8 cellular contexts compared by ENCODE assay signal in genomic region chr15:92809064-92809879, GRCh38.
A peak's percentile ranks its signal among the peaks of the same experiment; 100 is the strongest.
DNase-seq lines count a peak whose midpoint lies in the region; ATAC-seq and TF ChIP-seq lines count a peak whose summit lies in the region.

No MANE protein-coding gene starts in this region.

- H3K36me3 ChIP-seq in osteoblast (ENCODE audit: insufficient read depth, low read length) (no peaks in the 10 kb centered on the region), thoracic aorta (no peaks in the 10 kb centered on the region)

- H3K27me3 Mint-ChIP-seq in activated naive CD4-positive, alpha-beta T cell treated with anti-CD3 and anti-CD28 coated beads, Interleukin-2, amount 50 U/mL, for 24 hours: no peaks in the 10 kb centered on the region

- H3K4me2 ChIP-seq in osteoblast (ENCODE audit: insufficient read depth, low read length): peak overlapping the region; percentile 89

- H2AFZ ChIP-seq in osteoblast (ENCODE audit: low read length): peak overlapping the region; percentile 75

- ATAC-seq in HG02588 (IDR thresholded peaks at IDR 0.05; ENCODE audit: unreplicated experiment): peak; percentile 76
- ATAC-seq in thoracic aorta (ENCODE audit: insufficient number of reproducible peaks, low FRiP score, low read depth): peak; percentile 79

- peaks cover 6% of the 10 kb centered on the region for H3K79me2 ChIP-seq in osteoblast (ENCODE audit: insufficient read depth, low read length)

- TF ChIP-seq POLR2A in GM10847 (IDR thresholded peaks at IDR 0.05; ENCODE audit: extremely low read depth, insufficient read length) (peak; percentile 73), NB4 (IDR thresholded peaks at IDR 0.05; ENCODE audit: extremely low read depth, insufficient read length) (peak; percentile 72)

- H3K4me3 Mint-ChIP-seq in activated naive CD4-positive, alpha-beta T cell treated with anti-CD3 and anti-CD28 coated beads, Interleukin-2, amount 50 U/mL, for 24 hours: peak overlapping the region; percentile 87

- peak overlapping the region; percentile 98 for H3K27ac Mint-ChIP-seq in activated naive CD4-positive, alpha-beta T cell treated with anti-CD3 and anti-CD28 coated beads, Interleukin-2, amount 50 U/mL, for 24 hours

- TF ChIP-seq CTCF in NB4 (IDR thresholded peaks at IDR 0.05; ENCODE audit: low read depth, low read length) (peak; percentile 62), osteoblast (IDR thresholded peaks at IDR 0.05; ENCODE audit: extremely low read depth, low read depth, low read length) (peak; percentile 83), thoracic aorta (IDR thresholded peaks at IDR 0.05) (peak; percentile 98)

- H3K27me3 ChIP-seq in osteoblast (ENCODE audit: insufficient read depth, low read length): no peaks in the 10 kb centered on the region
- H3K27me3 ChIP-seq in thoracic aorta (replicated peaks; ENCODE audit: insufficient read depth): no peaks in the 10 kb centered on the region

- H3K9me3 ChIP-seq in osteoblast (ENCODE audit: low read depth, low read length) (no peaks in the 10 kb centered on the region), thoracic aorta (no peaks in the 10 kb centered on the region)

- H3K4me1 ChIP-seq in osteoblast (ENCODE audit: insufficient read depth, low read length) (peaks cover 31% of the 10 kb centered on the region), thoracic aorta (ENCODE audit: control insufficient read depth in 1 of 2, low read depth in 2 of 2) (peaks cover 26 to 55% of the 10 kb centered on the region in 2 donors)

- DNase-seq in NB4 (ENCODE audit: low read depth) (peak; percentile 99), SK-N-DZ (ENCODE audit: low spot score) (peak; percentile 98), glomerular visceral epithelial cell (ENCODE audit: extremely low spot score) (peak; percentile 98), osteoblast (ENCODE audit: insufficient read length, low spot score, missing footprints) (peak; percentile 99), thoracic aorta (ENCODE audit: low spot score) (peak; percentile 87)

- no peaks in the 10 kb centered on the region for H4K20me1 ChIP-seq in osteoblast (ENCODE audit: insufficient read depth, low read length)

- peaks cover 50% of the 10 kb centered on the region for H3K4me1 Mint-ChIP-seq in activated naive CD4-positive, alpha-beta T cell treated with anti-CD3 and anti-CD28 coated beads, Interleukin-2, amount 50 U/mL, for 24 hours

- H3K27ac ChIP-seq in osteoblast (ENCODE audit: low read depth, low read length) (peak overlapping the region; percentile 93), thoracic aorta (peak overlapping the region; percentile 94 to 95)

- no peaks in the 10 kb centered on the region for H3K9me3 Mint-ChIP-seq in activated naive CD4-positive, alpha-beta T cell treated with anti-CD3 and anti-CD28 coated beads, Interleukin-2, amount 50 U/mL, for 24 hours

- H3K36me3 Mint-ChIP-seq in activated naive CD4-positive, alpha-beta T cell treated with anti-CD3 and anti-CD28 coated beads, Interleukin-2, amount 50 U/mL, for 24 hours: peaks cover 3% of the 10 kb centered on the region

- H3K4me3 ChIP-seq in NB4 (ENCODE audit: low read depth, low read length) (peak overlapping the region; percentile 89), osteoblast (ENCODE audit: insufficient read depth, low read length) (peak overlapping the region; percentile 83), thoracic aorta (peak overlapping the region; percentile 77)

Comparison
In these comparisons a context has a peak if more than half of its experiments do, and no peak if none do; other contexts are left out.
1. Peak in every context shown above with its lines: DNase-seq, ATAC-seq, H3K4me3 ChIP-seq and H3K27ac ChIP-seq.